ENCODE assay signal across 6 cellular contexts in genomic region chr12:28811457-28811856, GRCh38.
"Had no signal": no experiment of that assay in that cellular context is flagged by ENCODE, and none has a peak within 500 bp of the region (broad histone marks: within the 10 kb centered on the region; RNA-seq: fewer than 3 reads in every experiment).

No MANE protein-coding gene starts in this region.

- H3K4me2 ChIP-seq: GM23338 had no signal

- H2AFZ ChIP-seq: GM23338 had no signal

- DNase-seq: H9, HCEC 1CT, KBM-7 had no signal

- H3K4me3 ChIP-seq: GM23338 had no signal

- ATAC-seq: GM23338, HepG2 had no signal

- H3K27ac ChIP-seq: HL-60 had no signal
